ENCODE assay signal across 2 cellular contexts in genomic region chr19:15113245-15114152, GRCh38.
TF ChIP-seq lines count a peak whose summit lies in the region.

No MANE protein-coding gene starts in this region.

TF ChIP-seq in HEK293, 187 proteins besides CTCF, POLR2A, EP300 and RAD21:
- no peak for TF ChIP-seq ZNF426 (tag by site-specific recombination; IDR thresholded peaks at IDR 0.05)
- TF ChIP-seq SCRT1 (tag by site-specific recombination; IDR thresholded peaks at IDR 0.05; ENCODE audit: borderline replicate concordance): 0 out of 2 replicates have a peak, but pooled peaks have one; percentile 14
- TF ChIP-seq SP2 (tag by site-specific recombination; IDR thresholded peaks at IDR 0.05): peak; percentile 63
- no peak for TF ChIP-seq GLI4 (tag by site-specific recombination; IDR thresholded peaks at IDR 0.05)
- TF ChIP-seq SCRT2 (tag by site-specific recombination; IDR thresholded peaks at IDR 0.05): 0 out of 2 replicates have a peak, but pooled peaks have one; percentile 50

TF ChIP-seq in GM12878, 131 proteins besides CTCF, POLR2A, EP300 and RAD21:
- no peak for TF ChIP-seq RUNX3 (IDR thresholded peaks at IDR 0.05; ENCODE audit: low read length)
- TF ChIP-seq GABPA (IDR thresholded peaks at IDR 0.05; ENCODE audit: low read depth): peak; percentile 42; the same call in 1 of the 2 replicates
- peak; percentile 52 for TF ChIP-seq PKNOX1 (IDR thresholded peaks at IDR 0.05)
- no peak for TF ChIP-seq HDAC2 (IDR thresholded peaks at IDR 0.05)
TF ChIP-seq in GM12878: peak in this region for 2.
